ENCODE assay signal across 8 cellular contexts in genomic region chr1:31939484-31940329, GRCh38. TPM values are rescaled to one million over a fixed set of nuclear protein-coding genes. Genes with fewer than 3 reads are reported as not detected.
DNase-seq lines count a peak whose midpoint lies in the region; ATAC-seq, FAIRE-seq and TF ChIP-seq lines count a peak whose summit lies in the region.

No MANE protein-coding gene starts in this region.

- H3K27me3 ChIP-seq in PC-3 (ENCODE audit: low read length) (no peaks in the 10 kb centered on the region), fibroblast of lung (ENCODE audit: control insufficient read depth, insufficient read depth, low read length) (no peaks in the 10 kb centered on the region), sigmoid colon (no peaks in the 10 kb centered on the region)

- POLR2A ChIA-PET in PC-3 (lab: Charles Lee; ENCODE audit: unreplicated experiment): interaction anchor here (0.7 kb wide), 1 partner anchor 568 kb away, joined by 6 read pairs; no protein-coding TSS in a partner anchor

- H3K4me3 ChIP-seq in PC-3 (ENCODE audit: low read length) (no peak overlapping the region), fibroblast of lung (replicated peaks in 1 of 4; ENCODE audit: control extremely low read depth in 1 of 4, insufficient read depth in 1 of 4, low read depth in 3 of 4, low read length in 4 of 4) (no peak overlapping the region), sigmoid colon (no peak overlapping the region)

- 58 to 63% methylated on average over 16 of the region's 16 CpGs for WGBS in sigmoid colon, 2 donors

- H3K9me3 ChIP-seq in PC-3 (ENCODE audit: low read length): no peaks in the 10 kb centered on the region
- H3K9me3 ChIP-seq in fibroblast of lung (ENCODE audit: control insufficient read depth, insufficient read depth, low read depth, low read length): no peaks in the 10 kb centered on the region
- H3K9me3 ChIP-seq in sigmoid colon: no peaks in the 10 kb centered on the region

- H3K4me1 ChIP-seq in PC-3 (ENCODE audit: insufficient read depth, low read length): peaks cover 45% of the 10 kb centered on the region
- peaks cover 11% of the 10 kb centered on the region for H3K4me1 ChIP-seq in fibroblast of lung (ENCODE audit: control insufficient read depth, extremely low read depth, insufficient read depth, low read length)
- peaks cover 0 to 58% (median 49%) of the 10 kb centered on the region in 4 donors for H3K4me1 ChIP-seq in sigmoid colon

- H3K9ac ChIP-seq in PC-3 (ENCODE audit: low read length): no peak overlapping the region
- H3K9ac ChIP-seq in fibroblast of lung (ENCODE audit: insufficient read depth, low read length): no peak overlapping the region

- peaks cover 10% of the 10 kb centered on the region for H3F3A ChIP-seq in PC-3 (ENCODE audit: low read length, unreplicated experiment)

- H3K9me2 ChIP-seq in PC-3 (replicated peaks; ENCODE audit: low read length): no peaks in the 10 kb centered on the region

- peak; percentile 78 for TF ChIP-seq CTCF in PC-3 (conservative IDR thresholded peaks at IDR 0.05; ENCODE audit: low read depth, low read length)
- peak; percentile 25 to 52 for TF ChIP-seq CTCF in fibroblast of lung (conservative IDR thresholded peaks at IDR 0.05 in 1 of 2, IDR thresholded peaks at IDR 0.05 in 1 of 2; ENCODE audit: low read depth in 1 of 2, low read length in 2 of 2)
- peak in 2 of 4 experiments; percentile 17 to 32 for TF ChIP-seq CTCF in sigmoid colon (IDR thresholded peaks at IDR 0.05)

- 0 out of 2 replicates have a peak, but pooled peaks cover 2% of the 10 kb centered on the region for H3K36me3 ChIP-seq in PC-3 (ENCODE audit: low read depth, low read length)
- H3K36me3 ChIP-seq in fibroblast of lung (ENCODE audit: control insufficient read depth, insufficient read depth, low read length): no peaks in the 10 kb centered on the region
- H3K36me3 ChIP-seq in sigmoid colon: no peaks in the 10 kb centered on the region

- intact Hi-C loops in PC-3 (cut with micrococcal nuclease): loop anchor here (1.0 to 10.0 kb wide), 4 partner anchors 17 to 177 kb away; partner anchors contain the start of genes ADGRB2 and SPOCD1
- intact Hi-C loops in sigmoid colon (cut with DNase I): loop anchor here (5.0 to 10.0 kb wide), 2 partner anchors 73 to 295 kb away; partner anchors contain the start of genes KHDRBS1 and PEF1

- H3K79me2 ChIP-seq in PC-3 (ENCODE audit: low read length) (peaks cover 31% of the 10 kb centered on the region), fibroblast of lung (ENCODE audit: control insufficient read depth, insufficient read depth, low read length) (peaks cover 29% of the 10 kb centered on the region)

- peak overlapping the region; percentile 61 for H3K27ac ChIP-seq in PC-3 (ENCODE audit: low read length)
- no peak overlapping the region for H3K27ac ChIP-seq in fibroblast of lung (ENCODE audit: insufficient read depth, low read length)
- H3K27ac ChIP-seq in sigmoid colon: peak overlapping the region; percentile 95 to 97 (median 96)

- no peak for TF ChIP-seq POLR2A in sigmoid colon (IDR thresholded peaks at IDR 0.05)

- H3K4me2 ChIP-seq in PC-3 (ENCODE audit: low read length) (peak overlapping the region; percentile 33; the same call in 1 of the 2 replicates), fibroblast of lung (ENCODE audit: extremely low read depth, insufficient read depth, low read length) (no peak overlapping the region)

- H2AFZ ChIP-seq in PC-3 (ENCODE audit: low read length): peak overlapping the region; percentile 34; the same call in 1 of the 2 replicates
- no peak overlapping the region for H2AFZ ChIP-seq in fibroblast of lung (ENCODE audit: low read length)

- DNase-seq in HCEC 1CT (peak; percentile 65), PC-3 (peak; percentile 86), activated T-cell treated with anti-CD3 and anti-CD28 coated beads for 4 hours (peak; percentile 61), fibroblast of lung (ENCODE audit: low read depth in 2 of 2) (peak; percentile 83 to 91), sigmoid colon (no peak), cerebellum (ENCODE audit: low spot score) (no peak)

- peak; percentile 77 for FAIRE-seq in G401.6 (lab: Jason Lieb, UNC)

- TF ChIP-seq EP300 in sigmoid colon (IDR thresholded peaks at IDR 0.05): no peak

- H4K20me1 ChIP-seq in PC-3 (ENCODE audit: low read length) (peaks cover 23% of the 10 kb centered on the region), fibroblast of lung (ENCODE audit: control insufficient read depth, extremely low read depth, insufficient read depth, low read length) (no peaks in the 10 kb centered on the region)

- CTCF ChIA-PET in PC-3 (lab: Charles Lee): interaction anchor here (0.8 to 1.0 kb wide), 4 partner anchors 12 to 24 kb away, joined by 3 to 6 read pairs (median 4); no protein-coding TSS in a partner anchor

- peak; percentile 39 for ATAC-seq in PC-3
- ATAC-seq in HG03354 (IDR thresholded peaks at IDR 0.05; ENCODE audit: poor library complexity, severe bottlenecking, unreplicated experiment): no peak

- BruUV-seq in PC-3 (replicated peaks; lab: Mats Ljungman, UMichigan): no TSS peak

RNA-seq across cellular contexts. Expression of gene PTP4A2, which starts 1.5 kb away (rescaled TPM):
- 335 and 340 TPM in 2 replicates for total RNA-seq in PC-3 (2014; rRNA removed)
- 268 and 366 TPM in 2 replicates for total RNA-seq in fibroblast of lung
- 398 and 429 TPM in 2 replicates for polyA plus RNA-seq in fibroblast of lung
- polyA plus RNA-seq in fibroblast of lung (2012): 353 and 388 TPM in 2 replicates
- polyA minus RNA-seq in fibroblast of lung (ENCODE audit: low replicate concordance): 161 and 218 TPM in 2 replicates
- 100 to 1,000 TPM; 226 to 327 (median 255) TPM for total RNA-seq in sigmoid colon
- 100 to 1,000 TPM; 145 to 228 (median 177) TPM for polyA plus RNA-seq in sigmoid colon
- 155 TPM for total RNA-seq in cerebellum

Comparison
In these comparisons a context has a peak if more than half of its experiments do, and no peak if none do; other contexts are left out.
1. DNase-seq: peak in HCEC 1CT (single experiment), PC-3 (single experiment), activated T-cell treated with anti-CD3 and anti-CD28 coated beads for 4 hours (single experiment) and fibroblast of lung (2 of 2); none in sigmoid colon (single experiment) and cerebellum (single experiment).